ENCODE assay signal across 1 cellular context in genomic region chr1:54763814-54764131, GRCh38.
TF ChIP-seq lines count a peak whose summit lies in the region.

No MANE protein-coding gene starts in this region.

TF ChIP-seq in GM23338, 12 proteins besides CTCF, POLR2A, EP300 and RAD21 (continued from another document):
- TF ChIP-seq ZNF462 (CRISPR knock-in tag; IDR thresholded peaks at IDR 0.05) = no peak
- TF ChIP-seq CREB1 (CRISPR knock-in tag; IDR thresholded peaks at IDR 0.05; ENCODE audit: low read depth) = no peak
- TF ChIP-seq NANOG (IDR thresholded peaks at IDR 0.05; ENCODE audit: borderline replicate concordance) = no peak
- no peak for TF ChIP-seq EZH2 (IDR thresholded peaks at IDR 0.05; ENCODE audit: low read depth, unreplicated experiment)
- TF ChIP-seq ZNF331 (CRISPR knock-in tag; IDR thresholded peaks at IDR 0.05; ENCODE audit: low read depth) = no peak
- no peak for TF ChIP-seq STAT1 (IDR thresholded peaks at IDR 0.05; ENCODE audit: unreplicated experiment)
- TF ChIP-seq EZH2phosphoT487 (IDR thresholded peaks at IDR 0.05; ENCODE audit: unreplicated experiment) = no peak
